Comparison of ENCODE assay signal across 19 cellular contexts in the genomic region with DNA sequence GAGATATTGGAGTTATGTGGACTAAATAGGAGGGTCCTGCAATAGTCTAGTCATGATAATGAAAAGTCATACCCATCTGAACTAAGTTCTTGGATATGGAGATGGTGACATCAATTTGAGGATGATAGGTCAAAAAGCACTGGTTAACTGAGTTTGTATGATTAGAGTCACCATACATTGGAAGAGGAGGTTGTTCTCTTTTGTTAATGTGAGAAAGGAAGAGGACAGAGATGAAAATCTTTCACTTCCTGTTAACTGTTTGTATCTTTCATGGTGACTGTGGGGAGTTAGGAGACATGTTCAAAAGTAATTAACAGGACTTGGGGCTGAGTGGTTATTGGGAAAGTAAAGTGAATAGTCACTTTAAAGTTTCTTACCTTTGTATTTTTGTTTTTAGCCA. TPM values are rescaled to one million over a fixed set of nuclear protein-coding genes. Genes with fewer than 3 reads are reported as not detected.
DNase-seq lines count a peak whose midpoint lies in the region; ATAC-seq and TF ChIP-seq lines count a peak whose summit lies in the region.
"Had no signal": no experiment of that assay in that cellular context is flagged by ENCODE, and none has a peak within 500 bp of the region (broad histone marks: within the 10 kb centered on the region; RNA-seq: fewer than 3 reads in every experiment).

No MANE protein-coding gene starts in this region.

- H2AK9ac ChIP-seq in IMR-90 (replicated peaks; ENCODE audit: low read depth, low read length, poor library complexity), result no peak overlapping the region

- no peak for TF ChIP-seq RAD21 in IMR-90 (IDR thresholded peaks at IDR 0.05; ENCODE audit: low read length)

- peaks cover 10% of the 10 kb centered on the region for H3K79me2 ChIP-seq in DOHH2 (ENCODE audit: control insufficient read depth, low read length)

- H3K4me1 Mint-ChIP-seq in effector memory CD8-positive, alpha-beta T cell (ENCODE audit: low read depth in 2 of 2), result peaks cover 13% of the 10 kb centered on the region in 2 donors

- H3K14ac ChIP-seq in IMR-90 (replicated peaks; ENCODE audit: low read depth, low read length), result 0 out of 2 replicates have a peak overlapping the region, but pooled peaks have one; percentile 45

- H2BK15ac ChIP-seq in IMR-90 (ENCODE audit: low read depth, low read length), result no peak overlapping the region

- H3F3A ChIP-seq in DOHH2 (ENCODE audit: control insufficient read depth, insufficient read depth), result no peaks in the 10 kb centered on the region

- no peak overlapping the region for H2BK120ac ChIP-seq in IMR-90 (ENCODE audit: low read depth, low read length)

- no peak overlapping the region for H2AK5ac ChIP-seq in IMR-90 (ENCODE audit: low read depth, low read length)

- H3K9me2 ChIP-seq in DOHH2 (replicated peaks; ENCODE audit: control insufficient read depth, low read length), result no peaks in the 10 kb centered on the region

- H3K23ac ChIP-seq in IMR-90 (ENCODE audit: low read depth, low read length), result no peak overlapping the region

- ATAC-seq in IMR-90 (ENCODE audit: low read depth) (no peak), Panc1 (no peak), HG03342 (IDR thresholded peaks at IDR 0.05; ENCODE audit: unreplicated experiment) (no peak)
- ATAC-seq in effector memory CD8-positive, alpha-beta T cell (replicated peaks), result no peak

- no peak for TF ChIP-seq CTCF in DOHH2 (IDR thresholded peaks at IDR 0.05; ENCODE audit: low read depth, low read length, poor library complexity, severe bottlenecking)
- no peak for TF ChIP-seq CTCF in IMR-90 (conservative IDR thresholded peaks at IDR 0.05; ENCODE audit: low read depth, low read length)
- TF ChIP-seq CTCF in Panc1 (IDR thresholded peaks at IDR 0.05), result no peak

- H3K79me1 ChIP-seq in IMR-90 (ENCODE audit: low read depth in 1 of 2, low read length in 2 of 2), result peaks cover 0 to 2% of the 10 kb centered on the region in 2 experiments; a peak in 2 of 4 replicates

- H2BK5ac ChIP-seq in IMR-90 (ENCODE audit: low read depth, low read length, poor library complexity, severe bottlenecking), result no peak overlapping the region

- no peak overlapping the region for H4K5ac ChIP-seq in IMR-90 (ENCODE audit: low read depth, low read length)

- POLR2A ChIA-PET in IMR-90 (lab: Charles Lee; ENCODE audit: unreplicated experiment), result no interaction called here
- POLR2A ChIA-PET in Panc1 (lab: Charles Lee), result no interaction called here

- H4K91ac ChIP-seq in IMR-90 (ENCODE audit: insufficient read depth, low read depth, low read length), result no peak overlapping the region

- H2AFZ ChIP-seq in IMR-90 (replicated peaks; ENCODE audit: low read length, poor library complexity), result no peak overlapping the region

- H3K56ac ChIP-seq in IMR-90 (ENCODE audit: extremely low read depth, insufficient read depth, low read length), result no peak overlapping the region

- H3K4me3 ChIP-seq in DOHH2 (ENCODE audit: low read length) (peak overlapping the region; percentile 27; the same call in 1 of the 2 replicates), IMR-90 (ENCODE audit: insufficient read depth, low read depth, low read length) (no peak overlapping the region), Panc1 (ENCODE audit: low read depth in 2 of 2, low read length in 2 of 2) (no peak overlapping the region)
- H3K4me3 ChIP-seq: thyroid gland had no signal

- peaks cover 81% of the 10 kb centered on the region for H3K36me3 ChIP-seq in DOHH2 (ENCODE audit: control insufficient read depth, low read length)
- peaks cover 12% of the 10 kb centered on the region for H3K36me3 ChIP-seq in IMR-90 (ENCODE audit: control insufficient read depth, insufficient read depth, low read length)
- 0 out of 2 replicates have a peak, but pooled peaks cover 3% of the 10 kb centered on the region for H3K36me3 ChIP-seq in Panc1 (ENCODE audit: control insufficient read depth, insufficient read depth, low read length)

- H3K4ac ChIP-seq in IMR-90 (ENCODE audit: low read depth, low read length), result no peak overlapping the region

- no peak overlapping the region for H3K9ac ChIP-seq in IMR-90 (ENCODE audit: low read depth, low read length)

- H3K18ac ChIP-seq in IMR-90 (ENCODE audit: low read depth, low read length), result no peak overlapping the region

- H3K27me3 Mint-ChIP-seq in effector memory CD8-positive, alpha-beta T cell, result no peaks in the 10 kb centered on the region

- no peaks in the 10 kb centered on the region for H3K9me3 Mint-ChIP-seq in effector memory CD8-positive, alpha-beta T cell

- peak overlapping the region; percentile 0 to 18 for H3K27ac Mint-ChIP-seq in effector memory CD8-positive, alpha-beta T cell

- H4K20me1 ChIP-seq in DOHH2 (ENCODE audit: control insufficient read depth, insufficient read depth, low read depth, low read length) (no peaks in the 10 kb centered on the region), IMR-90 (ENCODE audit: insufficient read depth, low read length) (no peaks in the 10 kb centered on the region)

- H3K9me3 ChIP-seq in DOHH2 (ENCODE audit: control insufficient read depth, insufficient read depth, low read length) (no peaks in the 10 kb centered on the region), IMR-90 (ENCODE audit: control insufficient read depth, insufficient read depth, low read length) (peaks cover 2% of the 10 kb centered on the region; the same call in 1 of the 2 replicates), Panc1 (ENCODE audit: control insufficient read depth, insufficient read depth, low read depth, low read length) (no peaks in the 10 kb centered on the region)
- H3K9me3 ChIP-seq: thyroid gland had no signal

- no peaks in the 10 kb centered on the region for H3K27me3 ChIP-seq in DOHH2 (ENCODE audit: control insufficient read depth, low read length)
- no peaks in the 10 kb centered on the region for H3K27me3 ChIP-seq in IMR-90 (ENCODE audit: control insufficient read depth, insufficient read depth, low read length)
- no peaks in the 10 kb centered on the region for H3K27me3 ChIP-seq in Panc1 (ENCODE audit: control insufficient read depth, insufficient read depth, low read length)
- H3K27me3 ChIP-seq: thyroid gland had no signal

- no peak overlapping the region for H2BK20ac ChIP-seq in IMR-90 (ENCODE audit: low read depth, low read length)

- BruUV-seq in IMR-90 (replicated peaks; lab: Mats Ljungman, UMichigan), result no TSS peak
- BruUV-seq in Panc1 (replicated peaks; lab: Mats Ljungman, UMichigan), result TSS peak; percentile 35

- peaks cover 2% of the 10 kb centered on the region; the same call in 1 of the 2 replicates for H3K9me1 ChIP-seq in IMR-90 (ENCODE audit: insufficient read depth, low read length)

- no peak for TF ChIP-seq POLR2A in IMR-90 (IDR thresholded peaks at IDR 0.05; ENCODE audit: low read depth, low read length)

- H3K4me2 ChIP-seq in DOHH2 (ENCODE audit: low read length), result peak overlapping the region; percentile 45
- H3K4me2 ChIP-seq in IMR-90 (ENCODE audit: low read depth, low read length), result no peak overlapping the region

- H3K36me3 Mint-ChIP-seq in effector memory CD8-positive, alpha-beta T cell (ENCODE audit: insufficient read depth), result peaks cover 47% of the 10 kb centered on the region

- CTCF ChIA-PET in IMR-90 (lab: Yijun Ruan, JAX) (no interaction called here), Panc1 (lab: Charles Lee) (interaction anchor here (0.6 kb wide), 1 partner anchor 12 kb away, joined by 3 read pairs; no protein-coding TSS in a partner anchor)

- dilution Hi-C loops in IMR-90 (cut with HindIII; ENCODE audit: low sequenced_read_pairs, unreplicated experiment), result no loop called here

- peak overlapping the region; percentile 33 for H3K27ac ChIP-seq in DOHH2 (ENCODE audit: low read depth, low read length)
- no peak overlapping the region for H3K27ac ChIP-seq in IMR-90 (ENCODE audit: insufficient read depth, low read length)
- no peak overlapping the region for H3K27ac ChIP-seq in Panc1 (ENCODE audit: low read length)
- H3K27ac ChIP-seq: HL-60, thyroid gland, VCaP had no signal

- no peak overlapping the region for H3K4me3 Mint-ChIP-seq in effector memory CD8-positive, alpha-beta T cell

- no peak for DNase-seq in IMR-90
- no peak for DNase-seq in Panc1 (ENCODE audit: low read depth, low spot score)
- DNase-seq in effector memory CD8-positive, alpha-beta T cell, result no peak
- DNase-seq in foreskin melanocyte, result no peak
- no peak for DNase-seq in amygdala (lab: John Stamatoyannopoulos, UW)
- DNase-seq in central memory CD4-positive, alpha-beta T cell, result no peak
- DNase-seq: activated effector memory CD4-positive, alpha-beta T cell treated with anti-CD3 and anti-CD28 coated beads, Interleukin-2, amount 50 U/mL, for 16 hours; amniotic stem cell; effector memory CD4-positive, alpha-beta T cell; KG1; NCI-H1417; NCI-H748 treated with DMSO at 0.1 percent for 48 hours; nucleus accumbens; stimulated activated CD4-positive, alpha-beta T cell treated with anti-CD3 and anti-CD28 coated beads, Interleukin-12 subunit alpha, Interleukin-12 subunit beta, amount 100 ng/mL, for 4 hours; thyroid gland had no signal

- intact Hi-C loops in IMR-90 (cut with micrococcal nuclease), result no loop called here
- intact Hi-C loops in Panc1 (cut with micrococcal nuclease; ENCODE audit: unreplicated experiment), result no loop called here

- H4K8ac ChIP-seq in IMR-90 (ENCODE audit: low read depth in 2 of 2, low read length in 2 of 2), result 0 out of 4 replicates have a peak overlapping the region, but pooled peaks of 1 of the 2 experiments have one; percentile 25

- in situ Hi-C loops in IMR-90 (cut with MboI; ENCODE audit: low sequenced_read_pairs), result no loop called here
- in situ Hi-C loops in Panc1 (cut with HindIII; ENCODE audit: low pct_unique_long_range_greater_than_20kb, low sequenced_read_pairs), result no loop called here

- H3K4me1 ChIP-seq in DOHH2 (ENCODE audit: control insufficient read depth, low read length) (peaks cover 23% of the 10 kb centered on the region), IMR-90 (ENCODE audit: control insufficient read depth, insufficient read depth, low read length) (peaks cover 1% of the 10 kb centered on the region; the same call in 1 of the 2 replicates), Panc1 (ENCODE audit: control insufficient read depth, insufficient read depth, low read length) (no peaks in the 10 kb centered on the region)
- H3K4me1 ChIP-seq: thyroid gland had no signal

RNA-seq across cellular contexts. Expression of a gene that starts 11.1 kb away (rescaled TPM):
- total RNA-seq in IMR-90 (2012; rRNA removed), result 5.6 and 8.6 TPM in 2 replicates
- 3.1 and 3.7 TPM in 2 replicates for polyA plus RNA-seq in IMR-90 (2012; rRNA removed)
- 1.6 and 2.4 TPM in 2 replicates for polyA plus RNA-seq in IMR-90 (2012; cell fraction: cytosol; rRNA removed)
- polyA plus RNA-seq in IMR-90 (2012; cell fraction: nucleus; rRNA removed; ENCODE audit: low replicate concordance), result 5.0 and 15.5 TPM in 2 replicates
- total RNA-seq in Panc1 (2021; ENCODE audit: unreplicated experiment), result 20.4 TPM
- polyA plus RNA-seq in Panc1 (2012; ENCODE audit: insufficient read length), result 11.4 TPM

RNA-seq across cellular contexts. Expression of a gene that starts 38.7 kb away (rescaled TPM):
- total RNA-seq in IMR-90 (2012; rRNA removed), result 30.1 and 48.9 TPM in 2 replicates
- 5.0 and 6.5 TPM in 2 replicates for polyA plus RNA-seq in IMR-90 (2012; rRNA removed)
- 1.0 and 1.1 TPM in 2 replicates for polyA plus RNA-seq in IMR-90 (2012; cell fraction: cytosol; rRNA removed)
- polyA plus RNA-seq in IMR-90 (2012; cell fraction: nucleus; rRNA removed; ENCODE audit: low replicate concordance), result 1.8 and 9.8 TPM in 2 replicates
- total RNA-seq in Panc1 (2021; ENCODE audit: unreplicated experiment), result 23.2 TPM
- 11.3 TPM for polyA plus RNA-seq in Panc1 (2012; ENCODE audit: insufficient read length)

RNA-seq across cellular contexts. Expression of a gene that starts 40.7 kb away (rescaled TPM):
- total RNA-seq in IMR-90 (2012; rRNA removed), result 33.9 and 40.3 TPM in 2 replicates
- 33.4 and 34.9 TPM in 2 replicates for polyA plus RNA-seq in IMR-90 (2012; rRNA removed)
- polyA plus RNA-seq in IMR-90 (2012; cell fraction: cytosol; rRNA removed), result 15.8 and 18.6 TPM in 2 replicates
- 16.6 and 32.5 TPM in 2 replicates for polyA plus RNA-seq in IMR-90 (2012; cell fraction: nucleus; rRNA removed; ENCODE audit: low replicate concordance)
- 62.5 TPM for total RNA-seq in Panc1 (2021; ENCODE audit: unreplicated experiment)
- polyA plus RNA-seq in Panc1 (2012; ENCODE audit: insufficient read length), result 75.8 TPM
